In genomic region chr14:70655110-70655826, GRCh38 we compare ENCODE assay signal across 8 cellular contexts. TPM values are rescaled to one million over a fixed set of nuclear protein-coding genes. Genes with fewer than 3 reads are reported as not detected.
DNase-seq lines count a peak whose midpoint lies in the region; ATAC-seq and TF ChIP-seq lines count a peak whose summit lies in the region.

No MANE protein-coding gene starts in this region.

- H3K18ac ChIP-seq in mesenchymal stem cell (ENCODE audit: low read depth in 1 of 2, low read length in 2 of 2), result no peak overlapping the region

- no peaks in the 10 kb centered on the region for H3K27me3 Mint-ChIP-seq in progenitor cell of endocrine pancreas

- H2BK120ac ChIP-seq in mesenchymal stem cell (ENCODE audit: low read depth, low read length), result no peak overlapping the region

- H3K36me3 ChIP-seq in Karpas-422 (ENCODE audit: insufficient read depth, low read length) (no peaks in the 10 kb centered on the region), mesenchymal stem cell (ENCODE audit: control insufficient read depth in 1 of 2, insufficient read depth in 2 of 2, low read depth in 1 of 2, low read length in 2 of 2) (no peaks in the 10 kb centered on the region)

- H3K36me3 Mint-ChIP-seq in progenitor cell of endocrine pancreas (ENCODE audit: insufficient read depth), result no peaks in the 10 kb centered on the region

- H3K27ac ChIP-seq in Karpas-422 (ENCODE audit: low read length), result peak overlapping the region; percentile 66
- no peak overlapping the region for H3K27ac ChIP-seq in mesenchymal stem cell (ENCODE audit: low read length, poor library complexity, severe bottlenecking)

- no peak overlapping the region for H3K14ac ChIP-seq in mesenchymal stem cell (ENCODE audit: low read length in 2 of 2)

- 86% methylated on average over 13 of the region's 19 CpGs for WGBS in mesenchymal stem cell

- H2AK5ac ChIP-seq in mesenchymal stem cell (ENCODE audit: low read length, severe bottlenecking), result no peak overlapping the region

- H3K4me3 Mint-ChIP-seq in progenitor cell of endocrine pancreas (ENCODE audit: low read depth), result no peak overlapping the region

- peak overlapping the region; percentile 61 for H3K4me2 ChIP-seq in Karpas-422 (ENCODE audit: low read depth, low read length, poor library complexity, severe bottlenecking)
- H3K4me2 ChIP-seq in mesenchymal stem cell (ENCODE audit: low read length, poor library complexity, severe bottlenecking), result no peak overlapping the region

- H3K4ac ChIP-seq in mesenchymal stem cell (ENCODE audit: low read depth in 1 of 2, low read length in 2 of 2), result no peak overlapping the region

- H2BK5ac ChIP-seq in mesenchymal stem cell (ENCODE audit: low read depth, low read length, poor library complexity, severe bottlenecking), result no peak overlapping the region

- peak; percentile 71 for ATAC-seq in GM21529 (IDR thresholded peaks at IDR 0.05; ENCODE audit: unreplicated experiment)

- peak overlapping the region; percentile 57 for H3K9ac ChIP-seq in Karpas-422 (ENCODE audit: low read length)
- H3K9ac ChIP-seq in mesenchymal stem cell (ENCODE audit: low read length), result no peak overlapping the region

- no peak for TF ChIP-seq CTCF in progenitor cell of endocrine pancreas (IDR thresholded peaks at IDR 0.05; ENCODE audit: unreplicated experiment)

- no peak overlapping the region for H3K27ac Mint-ChIP-seq in progenitor cell of endocrine pancreas

- no peak overlapping the region for H3K23ac ChIP-seq in mesenchymal stem cell (ENCODE audit: low read length in 2 of 2)

- H4K20me1 ChIP-seq in Karpas-422 (ENCODE audit: insufficient read depth, low read depth, low read length), result no peaks in the 10 kb centered on the region

- H3K79me2 ChIP-seq in Karpas-422 (ENCODE audit: low read length), result no peaks in the 10 kb centered on the region

- H3K9me2 ChIP-seq in Karpas-422 (replicated peaks; ENCODE audit: insufficient read depth, low read length), result no peaks in the 10 kb centered on the region

- H3K27me3 ChIP-seq in Karpas-422 (ENCODE audit: low read length), result no peaks in the 10 kb centered on the region
- peaks cover 6 to 31% of the 10 kb centered on the region in 2 experiments for H3K27me3 ChIP-seq in mesenchymal stem cell (ENCODE audit: control insufficient read depth in 1 of 2, insufficient read depth in 1 of 2, low read length in 2 of 2)

- no peaks in the 10 kb centered on the region for H3K79me1 ChIP-seq in mesenchymal stem cell (replicated peaks; ENCODE audit: low read length, poor library complexity, severe bottlenecking)

- H4K91ac ChIP-seq in mesenchymal stem cell (ENCODE audit: low read length), result no peak overlapping the region

- no peak overlapping the region for H2BK15ac ChIP-seq in mesenchymal stem cell (ENCODE audit: low read depth, poor library complexity, severe bottlenecking)

- peak overlapping the region; percentile 46 for H3K4me3 ChIP-seq in Karpas-422 (ENCODE audit: low read length)
- no peak overlapping the region for H3K4me3 ChIP-seq in mesenchymal stem cell (ENCODE audit: insufficient read depth in 1 of 2, low read depth in 1 of 2, low read length in 2 of 2)

- H3K9me3 Mint-ChIP-seq in progenitor cell of endocrine pancreas (ENCODE audit: low read depth), result no peaks in the 10 kb centered on the region

- H3K9me3 ChIP-seq in Karpas-422 (ENCODE audit: low read length) (no peaks in the 10 kb centered on the region), mesenchymal stem cell (ENCODE audit: control insufficient read depth, low read length) (no peaks in the 10 kb centered on the region)

- DNase-seq in ELF-1 (ENCODE audit: low read depth, low spot score) (peak; percentile 36), Karpas-422 (peak; percentile 94), activated T-cell treated with anti-CD3 and anti-CD28 coated beads for 4 hours (peak; percentile 57), mesenchymal stem cell (no peak), NCI-H446 (lab: John Stamatoyannopoulos, UW) (no peak), NCI-H2107 (lab: John Stamatoyannopoulos, UW) (no peak), progenitor cell of endocrine pancreas (ENCODE audit: low spot score, unreplicated experiment) (no peak)

- no peak overlapping the region for H2BK12ac ChIP-seq in mesenchymal stem cell (ENCODE audit: low read length in 2 of 2)

- H3K4me1 ChIP-seq in Karpas-422 (ENCODE audit: low read length) (peaks cover 36% of the 10 kb centered on the region), mesenchymal stem cell (ENCODE audit: control insufficient read depth, insufficient read depth, low read depth, low read length) (peaks cover 2% of the 10 kb centered on the region)

- H2AFZ ChIP-seq in Karpas-422 (ENCODE audit: low read length) (peak overlapping the region; percentile 78), mesenchymal stem cell (ENCODE audit: low read depth, low read length) (no peak overlapping the region)

- H3K4me1 Mint-ChIP-seq in progenitor cell of endocrine pancreas (ENCODE audit: low read depth), result no peaks in the 10 kb centered on the region

- H4K8ac ChIP-seq in mesenchymal stem cell (ENCODE audit: low read length), result peak overlapping the region; percentile 1

RNA-seq across cellular contexts. Expression of gene TTC9, which starts 13.6 kb away (rescaled TPM):
- total RNA-seq in Karpas-422 (2014; rRNA removed; shearing (Covaris generic); ENCODE audit: low replicate concordance), result 6.1 and 7.9 TPM in 2 replicates
- polyA plus RNA-seq in mesenchymal stem cell (2013, experiment 1 of 2), result 3.2 TPM
- polyA plus RNA-seq in mesenchymal stem cell (2013, experiment 2 of 2), result 3.4 TPM
- 8.2 and 9.0 TPM in 2 replicates for total RNA-seq in progenitor cell of endocrine pancreas

RNA-seq across cellular contexts. Expression of gene MED6, which starts 54.8 kb away (rescaled TPM):
- total RNA-seq in Karpas-422 (2014; rRNA removed; shearing (Covaris generic); ENCODE audit: low replicate concordance), result 43.2 and 49.9 TPM in 2 replicates
- polyA plus RNA-seq in mesenchymal stem cell (2013, experiment 1 of 2), result 27.1 TPM
- 26.5 TPM for polyA plus RNA-seq in mesenchymal stem cell (2013, experiment 2 of 2)
- 47.1 and 52.2 TPM in 2 replicates for total RNA-seq in progenitor cell of endocrine pancreas

Comparison
In these comparisons a context has a peak if more than half of its experiments do, and no peak if none do; other contexts are left out.
1. DNase-seq: peak in ELF-1 (single experiment), Karpas-422 (single experiment) and activated T-cell treated with anti-CD3 and anti-CD28 coated beads for 4 hours (single experiment); none in mesenchymal stem cell (single experiment), NCI-H446 (0 of 2), NCI-H2107 (single experiment) and progenitor cell of endocrine pancreas (single experiment).